ENCODE assay signal across 1 cellular context in the genomic region with DNA sequence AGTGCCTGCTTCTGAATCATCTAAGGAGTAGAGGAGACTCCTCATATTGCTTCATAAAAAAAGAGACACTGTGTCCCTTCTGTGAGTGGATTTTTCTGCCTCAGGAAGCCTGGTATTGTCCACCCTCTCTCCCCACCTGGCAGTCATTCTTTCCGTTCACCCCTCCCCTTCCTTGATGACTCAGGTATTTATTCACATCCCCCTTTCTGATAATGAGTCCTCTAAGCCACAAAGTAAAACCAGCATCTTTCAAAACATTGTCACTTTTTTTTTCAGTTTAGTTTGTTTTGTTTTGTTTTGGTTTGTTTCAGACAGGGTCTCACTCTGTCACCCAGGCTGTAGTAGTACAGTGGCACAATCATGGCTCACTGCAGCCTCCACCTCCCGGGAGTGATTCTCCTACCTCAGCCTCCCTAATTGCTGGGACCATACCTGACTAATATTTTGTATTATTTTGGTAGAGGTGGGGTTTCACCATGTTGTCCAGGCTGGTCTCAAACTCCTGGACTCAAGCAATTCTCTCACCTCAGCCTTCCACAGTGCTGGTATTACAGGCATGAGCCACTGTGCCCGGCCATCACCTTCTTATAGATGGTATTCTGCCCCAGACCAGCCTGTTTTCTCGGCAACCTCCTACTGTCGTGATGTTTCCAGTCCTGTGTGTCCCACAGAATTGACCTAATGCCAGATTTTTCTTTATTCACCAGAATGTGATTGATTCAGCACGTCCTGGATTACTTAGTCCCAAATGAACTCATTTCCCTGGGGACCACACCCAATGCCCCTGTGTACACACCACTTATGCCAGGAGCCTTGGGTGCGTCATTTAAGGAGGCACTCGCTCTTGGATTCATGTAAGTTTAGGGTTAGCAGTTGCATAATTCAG.
A peak's percentile ranks its signal among the peaks of the same experiment; 100 is the strongest.
TF ChIP-seq lines count a peak whose summit lies in the region.

No MANE protein-coding gene starts in this region.

TF ChIP-seq in K562, 482 proteins besides CTCF, POLR2A, EP300 and RAD21 (continued from another document and continues in another):
- TF ChIP-seq, protein P1, sequence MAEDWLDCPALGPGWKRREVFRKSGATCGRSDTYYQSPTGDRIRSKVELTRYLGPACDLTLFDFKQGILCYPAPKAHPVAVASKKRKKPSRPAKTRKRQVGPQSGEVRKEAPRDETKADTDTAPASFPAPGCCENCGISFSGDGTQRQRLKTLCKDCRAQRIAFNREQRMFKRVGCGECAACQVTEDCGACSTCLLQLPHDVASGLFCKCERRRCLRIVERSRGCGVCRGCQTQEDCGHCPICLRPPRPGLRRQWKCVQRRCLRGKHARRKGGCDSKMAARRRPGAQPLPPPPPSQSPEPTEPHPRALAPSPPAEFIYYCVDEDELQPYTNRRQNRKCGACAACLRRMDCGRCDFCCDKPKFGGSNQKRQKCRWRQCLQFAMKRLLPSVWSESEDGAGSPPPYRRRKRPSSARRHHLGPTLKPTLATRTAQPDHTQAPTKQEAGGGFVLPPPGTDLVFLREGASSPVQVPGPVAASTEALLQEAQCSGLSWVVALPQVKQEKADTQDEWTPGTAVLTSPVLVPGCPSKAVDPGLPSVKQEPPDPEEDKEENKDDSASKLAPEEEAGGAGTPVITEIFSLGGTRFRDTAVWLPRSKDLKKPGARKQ (CRISPR knock-in tag; IDR thresholded peaks at IDR 0.05), result no peak
- TF ChIP-seq ZKSCAN1 (IDR thresholded peaks at IDR 0.05; ENCODE audit: low read depth, low read length), result no peak
- TF ChIP-seq SIRT6 (IDR thresholded peaks at IDR 0.05; ENCODE audit: low read depth, low read length), result no peak
- no peak for TF ChIP-seq ZNF717 (CRISPR knock-in tag; IDR thresholded peaks at IDR 0.05)
- no peak for TF ChIP-seq ZNF124 (CRISPR knock-in tag; IDR thresholded peaks at IDR 0.05)
- TF ChIP-seq SOX6 (IDR thresholded peaks at IDR 0.05), result no peak
- no peak for TF ChIP-seq ELF2 (CRISPR knock-in tag; IDR thresholded peaks at IDR 0.05)
- no peak for TF ChIP-seq DMBX1 (CRISPR knock-in tag; IDR thresholded peaks at IDR 0.05; ENCODE audit: borderline replicate concordance)
- TF ChIP-seq MAFF (IDR thresholded peaks at IDR 0.05; ENCODE audit: low read length), result peak; percentile 21; the same call in 1 of the 2 replicates
- TF ChIP-seq, protein P2, sequence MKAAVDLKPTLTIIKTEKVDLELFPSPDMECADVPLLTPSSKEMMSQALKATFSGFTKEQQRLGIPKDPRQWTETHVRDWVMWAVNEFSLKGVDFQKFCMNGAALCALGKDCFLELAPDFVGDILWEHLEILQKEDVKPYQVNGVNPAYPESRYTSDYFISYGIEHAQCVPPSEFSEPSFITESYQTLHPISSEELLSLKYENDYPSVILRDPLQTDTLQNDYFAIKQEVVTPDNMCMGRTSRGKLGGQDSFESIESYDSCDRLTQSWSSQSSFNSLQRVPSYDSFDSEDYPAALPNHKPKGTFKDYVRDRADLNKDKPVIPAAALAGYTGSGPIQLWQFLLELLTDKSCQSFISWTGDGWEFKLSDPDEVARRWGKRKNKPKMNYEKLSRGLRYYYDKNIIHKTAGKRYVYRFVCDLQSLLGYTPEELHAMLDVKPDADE (conservative IDR thresholded peaks at IDR 0.05; ENCODE audit: control insufficient read depth, low read depth, low read length), result no peak
- peak; percentile 76 for TF ChIP-seq JUND (IDR thresholded peaks at IDR 0.05; ENCODE audit: borderline replicate concordance, low read depth, low read length)
- TF ChIP-seq JUND (tag; IDR thresholded peaks at IDR 0.05; ENCODE audit: borderline replicate concordance, low read depth, low read length), result peak; percentile 80; the same call in 2 of the 3 replicates
- no peak for TF ChIP-seq NFXL1 (CRISPR knock-in tag; IDR thresholded peaks at IDR 0.05)
- TF ChIP-seq ZNF316 (IDR thresholded peaks at IDR 0.05), result peak; percentile 70
- TF ChIP-seq, protein P3, sequence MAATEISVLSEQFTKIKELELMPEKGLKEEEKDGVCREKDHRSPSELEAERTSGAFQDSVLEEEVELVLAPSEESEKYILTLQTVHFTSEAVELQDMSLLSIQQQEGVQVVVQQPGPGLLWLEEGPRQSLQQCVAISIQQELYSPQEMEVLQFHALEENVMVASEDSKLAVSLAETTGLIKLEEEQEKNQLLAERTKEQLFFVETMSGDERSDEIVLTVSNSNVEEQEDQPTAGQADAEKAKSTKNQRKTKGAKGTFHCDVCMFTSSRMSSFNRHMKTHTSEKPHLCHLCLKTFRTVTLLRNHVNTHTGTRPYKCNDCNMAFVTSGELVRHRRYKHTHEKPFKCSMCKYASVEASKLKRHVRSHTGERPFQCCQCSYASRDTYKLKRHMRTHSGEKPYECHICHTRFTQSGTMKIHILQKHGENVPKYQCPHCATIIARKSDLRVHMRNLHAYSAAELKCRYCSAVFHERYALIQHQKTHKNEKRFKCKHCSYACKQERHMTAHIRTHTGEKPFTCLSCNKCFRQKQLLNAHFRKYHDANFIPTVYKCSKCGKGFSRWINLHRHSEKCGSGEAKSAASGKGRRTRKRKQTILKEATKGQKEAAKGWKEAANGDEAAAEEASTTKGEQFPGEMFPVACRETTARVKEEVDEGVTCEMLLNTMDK (IDR thresholded peaks at IDR 0.05; ENCODE audit: borderline replicate concordance, insufficient read depth, low read depth, low read length, poor library complexity, severe bottlenecking), result no peak
- TF ChIP-seq TRIM28 (IDR thresholded peaks at IDR 0.05), result no peak
- no peak for TF ChIP-seq FOS (IDR thresholded peaks at IDR 0.05; ENCODE audit: extremely low read depth, insufficient read length)
- TF ChIP-seq, protein P4, sequence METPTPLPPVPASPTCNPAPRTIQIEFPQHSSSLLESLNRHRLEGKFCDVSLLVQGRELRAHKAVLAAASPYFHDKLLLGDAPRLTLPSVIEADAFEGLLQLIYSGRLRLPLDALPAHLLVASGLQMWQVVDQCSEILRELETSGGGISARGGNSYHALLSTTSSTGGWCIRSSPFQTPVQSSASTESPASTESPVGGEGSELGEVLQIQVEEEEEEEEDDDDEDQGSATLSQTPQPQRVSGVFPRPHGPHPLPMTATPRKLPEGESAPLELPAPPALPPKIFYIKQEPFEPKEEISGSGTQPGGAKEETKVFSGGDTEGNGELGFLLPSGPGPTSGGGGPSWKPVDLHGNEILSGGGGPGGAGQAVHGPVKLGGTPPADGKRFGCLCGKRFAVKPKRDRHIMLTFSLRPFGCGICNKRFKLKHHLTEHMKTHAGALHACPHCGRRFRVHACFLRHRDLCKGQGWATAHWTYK (CRISPR knock-in tag; IDR thresholded peaks at IDR 0.05), result no peak
- TF ChIP-seq FOSL1 (tag; conservative IDR thresholded peaks at IDR 0.05), result peak; percentile 87
- no peak for TF ChIP-seq CBFA2T3 (IDR thresholded peaks at IDR 0.05)
- TF ChIP-seq ZNF324 (CRISPR knock-in tag; IDR thresholded peaks at IDR 0.05), result no peak
- TF ChIP-seq, protein P5, sequence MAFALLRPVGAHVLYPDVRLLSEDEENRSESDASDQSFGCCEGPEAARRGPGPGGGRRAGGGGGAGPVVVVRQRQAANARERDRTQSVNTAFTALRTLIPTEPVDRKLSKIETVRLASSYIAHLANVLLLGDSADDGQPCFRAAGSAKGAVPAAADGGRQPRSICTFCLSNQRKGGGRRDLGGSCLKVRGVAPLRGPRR (CRISPR knock-in tag; IDR thresholded peaks at IDR 0.05), result no peak
- TF ChIP-seq CSDE1 (IDR thresholded peaks at IDR 0.05), result no peak
- TF ChIP-seq BMI1 (IDR thresholded peaks at IDR 0.05; ENCODE audit: low read length), result no peak
- TF ChIP-seq ZNF174 (CRISPR knock-in tag; IDR thresholded peaks at IDR 0.05), result no peak
- TF ChIP-seq, protein P6, sequence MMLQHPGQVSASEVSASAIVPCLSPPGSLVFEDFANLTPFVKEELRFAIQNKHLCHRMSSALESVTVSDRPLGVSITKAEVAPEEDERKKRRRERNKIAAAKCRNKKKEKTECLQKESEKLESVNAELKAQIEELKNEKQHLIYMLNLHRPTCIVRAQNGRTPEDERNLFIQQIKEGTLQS (IDR thresholded peaks at IDR 0.05), result peak; percentile 45; the same call in 1 of the 2 replicates
- TF ChIP-seq, protein P6 (CRISPR knock-in tag; conservative IDR thresholded peaks at IDR 0.05), result no peak
- no peak for TF ChIP-seq GATA2 (CRISPR knock-in tag; IDR thresholded peaks at IDR 0.05)
- TF ChIP-seq, protein P7, sequence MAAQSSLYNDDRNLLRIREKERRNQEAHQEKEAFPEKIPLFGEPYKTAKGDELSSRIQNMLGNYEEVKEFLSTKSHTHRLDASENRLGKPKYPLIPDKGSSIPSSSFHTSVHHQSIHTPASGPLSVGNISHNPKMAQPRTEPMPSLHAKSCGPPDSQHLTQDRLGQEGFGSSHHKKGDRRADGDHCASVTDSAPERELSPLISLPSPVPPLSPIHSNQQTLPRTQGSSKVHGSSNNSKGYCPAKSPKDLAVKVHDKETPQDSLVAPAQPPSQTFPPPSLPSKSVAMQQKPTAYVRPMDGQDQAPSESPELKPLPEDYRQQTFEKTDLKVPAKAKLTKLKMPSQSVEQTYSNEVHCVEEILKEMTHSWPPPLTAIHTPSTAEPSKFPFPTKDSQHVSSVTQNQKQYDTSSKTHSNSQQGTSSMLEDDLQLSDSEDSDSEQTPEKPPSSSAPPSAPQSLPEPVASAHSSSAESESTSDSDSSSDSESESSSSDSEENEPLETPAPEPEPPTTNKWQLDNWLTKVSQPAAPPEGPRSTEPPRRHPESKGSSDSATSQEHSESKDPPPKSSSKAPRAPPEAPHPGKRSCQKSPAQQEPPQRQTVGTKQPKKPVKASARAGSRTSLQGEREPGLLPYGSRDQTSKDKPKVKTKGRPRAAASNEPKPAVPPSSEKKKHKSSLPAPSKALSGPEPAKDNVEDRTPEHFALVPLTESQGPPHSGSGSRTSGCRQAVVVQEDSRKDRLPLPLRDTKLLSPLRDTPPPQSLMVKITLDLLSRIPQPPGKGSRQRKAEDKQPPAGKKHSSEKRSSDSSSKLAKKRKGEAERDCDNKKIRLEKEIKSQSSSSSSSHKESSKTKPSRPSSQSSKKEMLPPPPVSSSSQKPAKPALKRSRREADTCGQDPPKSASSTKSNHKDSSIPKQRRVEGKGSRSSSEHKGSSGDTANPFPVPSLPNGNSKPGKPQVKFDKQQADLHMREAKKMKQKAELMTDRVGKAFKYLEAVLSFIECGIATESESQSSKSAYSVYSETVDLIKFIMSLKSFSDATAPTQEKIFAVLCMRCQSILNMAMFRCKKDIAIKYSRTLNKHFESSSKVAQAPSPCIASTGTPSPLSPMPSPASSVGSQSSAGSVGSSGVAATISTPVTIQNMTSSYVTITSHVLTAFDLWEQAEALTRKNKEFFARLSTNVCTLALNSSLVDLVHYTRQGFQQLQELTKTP (IDR thresholded peaks at IDR 0.05; ENCODE audit: low read depth in 1 of 2, partially characterized antibody in 2 of 2), result no peak
- TF ChIP-seq TEAD4 (IDR thresholded peaks at IDR 0.05; ENCODE audit: low read length), result no peak
- TF ChIP-seq TEAD4 (CRISPR knock-in tag; IDR thresholded peaks at IDR 0.05; ENCODE audit: borderline replicate concordance), result no peak
- peak; percentile 41; the same call in 1 of the 2 replicates for TF ChIP-seq ARID1B (IDR thresholded peaks at IDR 0.05)
- no peak for TF ChIP-seq CEBPG (CRISPR knock-in tag; IDR thresholded peaks at IDR 0.05)
- TF ChIP-seq CEBPG (tag; conservative IDR thresholded peaks at IDR 0.05 in 1 of 2, IDR thresholded peaks at IDR 0.05 in 1 of 2), result peak in 1 of 2 experiments; percentile 46; a peak in 1 of 4 replicates
- TF ChIP-seq POU5F1 (IDR thresholded peaks at IDR 0.05; ENCODE audit: borderline replicate concordance, low read depth, low read length, partially characterized antibody), result no peak
- no peak for TF ChIP-seq BACH1 (tag; IDR thresholded peaks at IDR 0.05)
- TF ChIP-seq, protein P8, sequence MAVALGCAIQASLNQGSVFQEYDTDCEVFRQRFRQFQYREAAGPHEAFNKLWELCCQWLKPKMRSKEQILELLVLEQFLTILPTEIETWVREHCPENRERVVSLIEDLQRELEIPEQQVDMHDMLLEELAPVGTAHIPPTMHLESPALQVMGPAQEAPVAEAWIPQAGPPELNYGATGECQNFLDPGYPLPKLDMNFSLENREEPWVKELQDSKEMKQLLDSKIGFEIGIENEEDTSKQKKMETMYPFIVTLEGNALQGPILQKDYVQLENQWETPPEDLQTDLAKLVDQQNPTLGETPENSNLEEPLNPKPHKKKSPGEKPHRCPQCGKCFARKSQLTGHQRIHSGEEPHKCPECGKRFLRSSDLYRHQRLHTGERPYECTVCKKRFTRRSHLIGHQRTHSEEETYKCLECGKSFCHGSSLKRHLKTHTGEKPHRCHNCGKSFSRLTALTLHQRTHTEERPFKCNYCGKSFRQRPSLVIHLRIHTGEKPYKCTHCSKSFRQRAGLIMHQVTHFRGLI (CRISPR knock-in tag; IDR thresholded peaks at IDR 0.05), result no peak
- no peak for TF ChIP-seq PHF8 (IDR thresholded peaks at IDR 0.05; ENCODE audit: borderline replicate concordance, low read length)
- TF ChIP-seq, protein P9, sequence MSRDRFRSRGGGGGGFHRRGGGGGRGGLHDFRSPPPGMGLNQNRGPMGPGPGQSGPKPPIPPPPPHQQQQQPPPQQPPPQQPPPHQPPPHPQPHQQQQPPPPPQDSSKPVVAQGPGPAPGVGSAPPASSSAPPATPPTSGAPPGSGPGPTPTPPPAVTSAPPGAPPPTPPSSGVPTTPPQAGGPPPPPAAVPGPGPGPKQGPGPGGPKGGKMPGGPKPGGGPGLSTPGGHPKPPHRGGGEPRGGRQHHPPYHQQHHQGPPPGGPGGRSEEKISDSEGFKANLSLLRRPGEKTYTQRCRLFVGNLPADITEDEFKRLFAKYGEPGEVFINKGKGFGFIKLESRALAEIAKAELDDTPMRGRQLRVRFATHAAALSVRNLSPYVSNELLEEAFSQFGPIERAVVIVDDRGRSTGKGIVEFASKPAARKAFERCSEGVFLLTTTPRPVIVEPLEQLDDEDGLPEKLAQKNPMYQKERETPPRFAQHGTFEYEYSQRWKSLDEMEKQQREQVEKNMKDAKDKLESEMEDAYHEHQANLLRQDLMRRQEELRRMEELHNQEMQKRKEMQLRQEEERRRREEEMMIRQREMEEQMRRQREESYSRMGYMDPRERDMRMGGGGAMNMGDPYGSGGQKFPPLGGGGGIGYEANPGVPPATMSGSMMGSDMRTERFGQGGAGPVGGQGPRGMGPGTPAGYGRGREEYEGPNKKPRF (IDR thresholded peaks at IDR 0.05; ENCODE audit: low read depth, low read length), result no peak
- TF ChIP-seq, protein P10, sequence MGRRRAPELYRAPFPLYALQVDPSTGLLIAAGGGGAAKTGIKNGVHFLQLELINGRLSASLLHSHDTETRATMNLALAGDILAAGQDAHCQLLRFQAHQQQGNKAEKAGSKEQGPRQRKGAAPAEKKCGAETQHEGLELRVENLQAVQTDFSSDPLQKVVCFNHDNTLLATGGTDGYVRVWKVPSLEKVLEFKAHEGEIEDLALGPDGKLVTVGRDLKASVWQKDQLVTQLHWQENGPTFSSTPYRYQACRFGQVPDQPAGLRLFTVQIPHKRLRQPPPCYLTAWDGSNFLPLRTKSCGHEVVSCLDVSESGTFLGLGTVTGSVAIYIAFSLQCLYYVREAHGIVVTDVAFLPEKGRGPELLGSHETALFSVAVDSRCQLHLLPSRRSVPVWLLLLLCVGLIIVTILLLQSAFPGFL (CRISPR knock-in tag; IDR thresholded peaks at IDR 0.05), result no peak
- TF ChIP-seq, protein P11, sequence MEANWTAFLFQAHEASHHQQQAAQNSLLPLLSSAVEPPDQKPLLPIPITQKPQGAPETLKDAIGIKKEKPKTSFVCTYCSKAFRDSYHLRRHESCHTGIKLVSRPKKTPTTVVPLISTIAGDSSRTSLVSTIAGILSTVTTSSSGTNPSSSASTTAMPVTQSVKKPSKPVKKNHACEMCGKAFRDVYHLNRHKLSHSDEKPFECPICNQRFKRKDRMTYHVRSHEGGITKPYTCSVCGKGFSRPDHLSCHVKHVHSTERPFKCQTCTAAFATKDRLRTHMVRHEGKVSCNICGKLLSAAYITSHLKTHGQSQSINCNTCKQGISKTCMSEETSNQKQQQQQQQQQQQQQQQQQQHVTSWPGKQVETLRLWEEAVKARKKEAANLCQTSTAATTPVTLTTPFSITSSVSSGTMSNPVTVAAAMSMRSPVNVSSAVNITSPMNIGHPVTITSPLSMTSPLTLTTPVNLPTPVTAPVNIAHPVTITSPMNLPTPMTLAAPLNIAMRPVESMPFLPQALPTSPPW (CRISPR knock-in tag; IDR thresholded peaks at IDR 0.05), result peak; percentile 65
